In the genomic region with DNA sequence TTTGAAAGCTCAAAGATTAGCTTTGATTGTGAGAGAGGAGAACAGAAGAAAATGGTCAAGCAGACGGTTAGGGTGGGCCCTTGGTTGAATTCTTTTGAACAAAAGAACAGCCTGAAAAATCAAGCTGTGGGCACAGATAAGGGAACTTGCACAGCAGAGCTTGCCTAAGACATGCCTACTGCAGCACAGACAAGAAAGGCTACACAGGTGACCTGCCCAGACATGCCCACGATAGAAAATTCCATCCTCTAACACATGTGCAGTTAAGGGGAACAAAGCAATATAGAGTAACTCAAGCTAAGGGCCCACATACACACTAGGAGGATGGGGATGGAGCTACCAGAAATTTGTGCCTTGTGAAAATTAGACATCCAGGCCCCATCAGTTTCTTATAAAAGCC, we compare ENCODE assay signal across 13 cellular contexts.
DNase-seq lines count a peak whose midpoint lies in the region; ATAC-seq and TF ChIP-seq lines count a peak whose summit lies in the region.
"Had no signal": no experiment of that assay in that cellular context is flagged by ENCODE, and none has a peak within 500 bp of the region (broad histone marks: within the 10 kb centered on the region; RNA-seq: fewer than 3 reads in every experiment).

No MANE protein-coding gene starts in this region.

- H3K4ac ChIP-seq in mesendoderm (ENCODE audit: low read depth, low read length), result peak overlapping the region; percentile 48

- no peak overlapping the region for H4K5ac ChIP-seq in mesendoderm (ENCODE audit: low read length)

- WGBS in mesendoderm (ENCODE audit: extremely low coverage, insufficient coverage, low lambda C conversion rate), result no CpG with 5 or more reads among the region's 2 CpGs
- 30% methylated on average over 2 of the region's 2 CpGs for WGBS in prostate gland

- no peak overlapping the region for H2BK5ac ChIP-seq in mesendoderm (ENCODE audit: low read length)

- no peak for TF ChIP-seq POLR2A in prostate gland (IDR thresholded peaks at IDR 0.05)
- TF ChIP-seq POLR2A in GM18505 (IDR thresholded peaks at IDR 0.05; ENCODE audit: borderline replicate concordance, extremely low read depth, insufficient read depth, insufficient read length), result no peak

- TF ChIP-seq CTCF in prostate gland (IDR thresholded peaks at IDR 0.05), result no peak

- H3K4me2 ChIP-seq in mesendoderm (ENCODE audit: low read length), result no peak overlapping the region

- intact Hi-C loops in prostate gland (cut with DNase I), result no loop called here

- H2BK15ac ChIP-seq in mesendoderm (replicated peaks; ENCODE audit: low read depth), result no peak overlapping the region

- H3K79me1 ChIP-seq in mesendoderm (ENCODE audit: low read length), result no peaks in the 10 kb centered on the region

- no peak overlapping the region for H2AK5ac ChIP-seq in mesendoderm (ENCODE audit: low read length)

- H3K27ac ChIP-seq in mesendoderm (ENCODE audit: low read depth, low read length) (no peak overlapping the region), prostate gland (no peak overlapping the region)
- H3K27ac ChIP-seq: coronary artery, heart right ventricle, testis had no signal

- no peaks in the 10 kb centered on the region for H3K9me3 ChIP-seq in prostate gland
- H3K9me3 ChIP-seq: heart right ventricle, testis had no signal

- peak overlapping the region; percentile 5 for H3K56ac ChIP-seq in mesendoderm (ENCODE audit: low read length)

- no peak overlapping the region for H4K8ac ChIP-seq in mesendoderm (ENCODE audit: low read depth, low read length)

- H3K79me2 ChIP-seq in mesendoderm (ENCODE audit: control insufficient read depth, insufficient read depth, low read length), result no peaks in the 10 kb centered on the region

- no peak overlapping the region for H3K9ac ChIP-seq in mesendoderm (ENCODE audit: low read length)

- H3K23ac ChIP-seq in mesendoderm (ENCODE audit: low read length), result no peak overlapping the region

- H3K4me3 ChIP-seq in mesendoderm (ENCODE audit: low read length), result no peak overlapping the region
- H3K4me3 ChIP-seq in prostate gland, result no peak overlapping the region
- H3K4me3 ChIP-seq: coronary artery, heart right ventricle, testis had no signal

- H3K18ac ChIP-seq in mesendoderm (ENCODE audit: low read length), result no peak overlapping the region

- DNase-seq in UCSD-AML1 (lab: John Stamatoyannopoulos, UW; ENCODE audit: unreplicated experiment), result peak; percentile 12
- no peak for DNase-seq in mesendoderm
- no peak for DNase-seq in prostate gland (ENCODE audit: low spot score)
- DNase-seq: activated CD4-positive, CD25-positive, alpha-beta regulatory T cell; GOT3; heart right ventricle; testis had no signal

- no peak overlapping the region for H2BK120ac ChIP-seq in mesendoderm (ENCODE audit: low read depth, low read length)

- ATAC-seq in GM19023 (IDR thresholded peaks at IDR 0.05; ENCODE audit: unreplicated experiment) (peak; percentile 54), HG03432 (IDR thresholded peaks at IDR 0.05; ENCODE audit: unreplicated experiment) (peak; percentile 81), GM21528 (IDR thresholded peaks at IDR 0.05; ENCODE audit: low FRiP score, unreplicated experiment) (no peak), GM18505 (IDR thresholded peaks at IDR 0.05; ENCODE audit: unreplicated experiment) (no peak)
- ATAC-seq: activated T-helper 17 cell treated with anti-CD3 and anti-CD28 coated beads, Interleukin-2, amount 50 U/mL, for 72 hours; heart right ventricle had no signal

- H3K36me3 ChIP-seq in mesendoderm (ENCODE audit: control insufficient read depth, insufficient read depth, low read length) (no peaks in the 10 kb centered on the region), prostate gland (no peaks in the 10 kb centered on the region)
- H3K36me3 ChIP-seq: heart right ventricle had no signal

- H3K4me1 ChIP-seq in mesendoderm (ENCODE audit: control insufficient read depth, low read depth, low read length) (no peaks in the 10 kb centered on the region), prostate gland (replicated peaks) (no peaks in the 10 kb centered on the region)
- H3K4me1 ChIP-seq: heart right ventricle, testis had no signal

- H3K27me3 ChIP-seq in mesendoderm (ENCODE audit: insufficient read depth, low read length, poor library complexity) (no peaks in the 10 kb centered on the region), prostate gland (replicated peaks; ENCODE audit: insufficient read depth) (no peaks in the 10 kb centered on the region)
- H3K27me3 ChIP-seq: heart right ventricle, testis had no signal

Comparison
In these comparisons a context has a peak if more than half of its experiments do, and no peak if none do; other contexts are left out.
1. ATAC-seq: peak in GM19023 (single experiment) and HG03432 (single experiment); none in GM21528 (single experiment) and GM18505 (single experiment).